ENCODE assay signal across 1 cellular context in genomic region chr1:16545682-16546095, GRCh38.
A peak's percentile ranks its signal among the peaks of the same experiment; 100 is the strongest.
TF ChIP-seq lines count a peak whose summit lies in the region.
"Not testable (repeated sequence)": the region's sequence is repeated elsewhere in the genome, so short reads cannot be mapped to it uniquely, and the experiment has no call there.

No MANE protein-coding gene starts in this region.

TF ChIP-seq in K562, 482 proteins besides CTCF, POLR2A, EP300 and RAD21 (continued from another document):
- TF ChIP-seq MLLT1 (IDR thresholded peaks at IDR 0.05) (peak in 1 of 2 experiments; percentile 40; a peak in 1 of 4 replicates), CXXC5 (CRISPR knock-in tag; IDR thresholded peaks at IDR 0.05) (peak; percentile 84), ATF1 (tag; IDR thresholded peaks at IDR 0.05) (peak; percentile 87), CBX3 (IDR thresholded peaks at IDR 0.05; ENCODE audit: borderline replicate concordance in 1 of 2, low read length in 2 of 2) (peak in 1 of 2 experiments; percentile 56; a peak in 1 of 3 replicates), MYC (IDR thresholded peaks at IDR 0.05; ENCODE audit: low read depth, low read length) (peak; percentile 44; the same call in 1 of the 2 replicates), GTF3C2 (IDR thresholded peaks at IDR 0.05; ENCODE audit: borderline replicate concordance, extremely low read depth, insufficient read length) (peak; percentile 84), ZNF384 (IDR thresholded peaks at IDR 0.05; ENCODE audit: low read depth, low read length) (peak; percentile 74; the same call in 1 of the 2 replicates), SP1 (CRISPR knock-in tag; IDR thresholded peaks at IDR 0.05) (0 out of 2 replicates have a peak, but pooled peaks have one; percentile 23), MAZ (CRISPR knock-in tag; conservative IDR thresholded peaks at IDR 0.05 in 1 of 2, IDR thresholded peaks at IDR 0.05 in 1 of 2) (peak in 1 of 2 experiments; percentile 57; a peak in 1 of 4 replicates), GATAD2B (IDR thresholded peaks at IDR 0.05; ENCODE audit: borderline replicate concordance) (peak; percentile 79; the same call in 1 of the 2 replicates), MBD2 (IDR thresholded peaks at IDR 0.05; ENCODE audit: borderline replicate concordance, low read depth) (peak; percentile 13; the same call in 1 of the 2 replicates)
- TF ChIP-seq ATF1 (CRISPR knock-in tag; IDR thresholded peaks at IDR 0.05); MYC (CRISPR knock-in tag; IDR thresholded peaks at IDR 0.05; ENCODE audit: borderline replicate concordance, low read depth): not testable (repeated sequence)
